20 cellular contexts compared by ENCODE assay signal in genomic region chr3:150357923-150358322, GRCh38.
"Had no signal": no experiment of that assay in that cellular context is flagged by ENCODE, and none has a peak within 500 bp of the region (broad histone marks: within the 10 kb centered on the region; RNA-seq: fewer than 3 reads in every experiment).

No MANE protein-coding gene starts in this region.

- H3K9me3 Mint-ChIP-seq: endodermal cell; naive thymus-derived CD8-positive, alpha-beta T cell had no signal

- H3K27me3 Mint-ChIP-seq: naive thymus-derived CD8-positive, alpha-beta T cell; progenitor cell of endocrine pancreas had no signal

- H3K36me3 ChIP-seq: colonic mucosa, ovary, suprapubic skin, thyroid gland, upper lobe of right lung, vagina had no signal

- H3K4me3 Mint-ChIP-seq: endodermal cell; naive thymus-derived CD8-positive, alpha-beta T cell had no signal

- H3K4me1 Mint-ChIP-seq: endodermal cell; naive thymus-derived CD8-positive, alpha-beta T cell had no signal

- H3K4me3 ChIP-seq: colonic mucosa, mucosa of descending colon, ovary, suprapubic skin, thyroid gland, upper lobe of right lung, vagina had no signal

- DNase-seq: cerebellar nuclear complex; colonic mucosa; dermis blood vessel endothelial cell; effector CD4-positive, alpha-beta T cell; endodermal cell; erythroblast; hippocampal formation; kidney glomerular epithelial cell; mucosa of descending colon; naive thymus-derived CD8-positive, alpha-beta T cell; ovary; right cardiac atrium; small intestine; stimulated activated CD4-positive, alpha-beta T cell treated with anti-CD3 and anti-CD28 coated beads, Interleukin-12 subunit alpha, Interleukin-12 subunit beta, amount 100 ng/mL, for 4 hours; stimulated activated naive CD4-positive, alpha-beta T cell; thyroid gland; upper lobe of right lung had no signal

- H3K27me3 ChIP-seq: colonic mucosa, ovary, suprapubic skin, thyroid gland, upper lobe of right lung, vagina had no signal

- H3K27ac Mint-ChIP-seq: endodermal cell; naive thymus-derived CD8-positive, alpha-beta T cell; progenitor cell of endocrine pancreas had no signal

- H3K4me1 ChIP-seq: colonic mucosa, suprapubic skin, thyroid gland, upper lobe of right lung, vagina had no signal

- ATAC-seq: mucosa of descending colon; naive thymus-derived CD8-positive, alpha-beta T cell; upper lobe of right lung had no signal

- H3K36me3 Mint-ChIP-seq: naive thymus-derived CD8-positive, alpha-beta T cell had no signal

- H3K27ac ChIP-seq: colonic mucosa, ovary, suprapubic skin, thyroid gland, upper lobe of right lung, vagina had no signal

- H3K9me3 ChIP-seq: colonic mucosa, mucosa of descending colon, ovary, suprapubic skin, thyroid gland, upper lobe of right lung, vagina had no signal
